8 cellular contexts compared by ENCODE assay signal in the genomic region with DNA sequence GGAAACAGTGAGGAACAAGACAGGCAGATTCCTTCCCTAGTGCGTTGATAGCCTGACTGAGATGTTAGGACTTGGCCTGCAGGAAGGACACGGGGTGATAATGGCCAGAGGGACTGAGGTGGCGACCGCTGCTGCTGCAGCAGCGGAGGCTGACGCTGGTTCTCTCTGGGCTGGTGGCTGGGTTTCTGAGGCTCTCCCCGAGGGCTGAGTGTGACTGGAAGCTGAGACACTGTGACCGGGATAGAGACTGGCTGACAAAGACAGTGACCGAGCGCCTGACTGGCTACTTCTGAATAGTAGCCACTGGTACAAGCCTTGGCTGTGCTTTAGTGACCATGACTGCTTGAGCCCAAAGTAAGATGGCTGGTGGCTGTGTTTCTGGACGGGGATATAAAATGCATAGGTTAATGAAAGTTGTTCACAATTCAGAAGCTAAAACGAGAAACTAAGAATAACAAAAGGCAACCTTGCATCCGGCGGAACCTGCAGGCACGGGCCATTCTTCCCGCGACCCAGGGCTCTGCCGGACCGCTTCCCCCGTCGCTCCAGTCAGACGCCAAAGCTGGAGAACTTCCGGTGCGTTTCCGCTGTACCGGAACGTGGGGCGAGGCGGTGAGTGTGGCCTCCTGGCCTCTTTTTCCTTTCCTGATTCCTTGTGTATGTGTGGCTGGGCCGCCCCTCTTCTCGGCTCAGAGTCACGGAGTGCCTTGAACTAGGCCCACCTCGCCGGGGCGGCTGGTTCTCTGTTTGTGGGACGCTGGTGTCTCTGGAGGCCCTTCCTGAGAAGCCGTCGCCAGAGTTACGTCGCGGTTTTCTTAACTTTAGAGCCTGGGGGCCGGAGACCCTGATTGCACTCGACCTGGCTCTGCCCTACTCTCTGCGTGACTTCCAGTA. TPM values are rescaled to one million over a fixed set of nuclear protein-coding genes. Genes with fewer than 3 reads are reported as not detected.
DNase-seq lines count a peak whose midpoint lies in the region; ATAC-seq, FAIRE-seq and TF ChIP-seq lines count a peak whose summit lies in the region.

Gene AAR2, plus strand, starts transcription at position 587 of the 894 bp plus-strand sequence. CDS start 3,391 bp downstream, outside the sequence.

- 8% methylated on average over 44 of the region's 44 CpGs for WGBS in right cardiac atrium

- H3K9me3 ChIP-seq in right cardiac atrium (ENCODE audit: control insufficient read depth, low read length): no peaks in the 10 kb centered on the region

- peaks cover 22% of the 10 kb centered on the region for H3K4me1 Mint-ChIP-seq in T-helper 2 cell treated with Interferon-gamma antibody and Interleukin-4, amounts not matched to agents 5 μg/mL and 100 μg/mL, for 36 hours (ENCODE audit: low read depth)

- peak; percentile 94 to 97 for ATAC-seq in right cardiac atrium

- peak; percentile 84 for TF ChIP-seq POLR2A in H54 (IDR thresholded peaks at IDR 0.05; ENCODE audit: low read depth, low read length)

- no peaks in the 10 kb centered on the region for H3K27me3 Mint-ChIP-seq in T-helper 2 cell treated with Interferon-gamma antibody and Interleukin-4, amounts not matched to agents 5 μg/mL and 100 μg/mL, for 36 hours (ENCODE audit: low read depth)

- FAIRE-seq in H54 (lab: Jason Lieb, UNC) (no peak), urothelium cell line (lab: Jason Lieb, UNC) (no peak)

- H3K27me3 ChIP-seq in right cardiac atrium (ENCODE audit: control insufficient read depth, insufficient read depth): no peaks in the 10 kb centered on the region

- no peaks in the 10 kb centered on the region for H3K9me3 Mint-ChIP-seq in T-helper 2 cell treated with Interferon-gamma antibody and Interleukin-4, amounts not matched to agents 5 μg/mL and 100 μg/mL, for 36 hours

- peak within 1 kb of the TSS; percentile 100 for H3K4me3 ChIP-seq in right cardiac atrium (ENCODE audit: low read length)

- peaks cover 2% of the 10 kb centered on the region for H3K4me1 ChIP-seq in right cardiac atrium (ENCODE audit: control insufficient read depth, insufficient read depth, low read length)

- DNase-seq in DMS 273 treated with DMSO at 0.1 percent for 48 hours (lab: John Stamatoyannopoulos, UW) (peak; percentile 41), H54 (ENCODE audit: insufficient read length, low spot score) (peak; percentile 78), NCI-H187 (lab: John Stamatoyannopoulos, UW) (peak; percentile 43 to 57), anterior cingulate cortex (lab: John Stamatoyannopoulos, UW) (peak in 57 of 58 donors; percentile 21 to 89 (median 69)), right cardiac atrium (peak; percentile 82 to 92 (median 91)), putamen (ENCODE audit: low spot score) (peak; percentile 75), urothelium cell line (ENCODE audit: low spot score) (peak; percentile 89)
- DNase-seq in T-helper 2 cell treated with Interferon-gamma antibody and Interleukin-4, amounts not matched to agents 5 μg/mL and 100 μg/mL, for 36 hours (ENCODE audit: low spot score): peak; percentile 75

- peaks cover 9% of the 10 kb centered on the region for H3K36me3 Mint-ChIP-seq in T-helper 2 cell treated with Interferon-gamma antibody and Interleukin-4, amounts not matched to agents 5 μg/mL and 100 μg/mL, for 36 hours (ENCODE audit: low read depth)

- H3K27ac ChIP-seq in right cardiac atrium (ENCODE audit: low read length): peak within 1 kb of the TSS; percentile 85

- intact Hi-C loops in right cardiac atrium (cut with DNase I): no loop called here

- H3K4me3 Mint-ChIP-seq in T-helper 2 cell treated with Interferon-gamma antibody and Interleukin-4, amounts not matched to agents 5 μg/mL and 100 μg/mL, for 36 hours: peak within 1 kb of the TSS; percentile 84

- peak within 1 kb of the TSS; percentile 92 for H3K27ac Mint-ChIP-seq in T-helper 2 cell treated with Interferon-gamma antibody and Interleukin-4, amounts not matched to agents 5 μg/mL and 100 μg/mL, for 36 hours

RNA-seq across cellular contexts. Expression of gene AAR2, which starts in this region (rescaled TPM):
- 10 to 100 TPM; 14.8 to 16.8 (median 16.2) TPM for total RNA-seq in right cardiac atrium
- 14.1 TPM for polyA plus RNA-seq in right cardiac atrium

Comparison
In these comparisons a context has a peak if more than half of its experiments do, and no peak if none do; other contexts are left out.
1. Peak in every context shown above with its lines: DNase-seq, ATAC-seq, H3K4me3 ChIP-seq and H3K27ac ChIP-seq.
2. DNase-seq: peak in every context shown above with its lines; median percentile 91 in right cardiac atrium; 89 in urothelium cell line; 78 in H54; 75 in T-helper 2 cell treated with Interferon-gamma antibody and Interleukin-4, amounts not matched to agents 5 μg/mL and 100 μg/mL, for 36 hours; 75 in putamen; 69 in anterior cingulate cortex; 50 in NCI-H187; 41 in DMS 273 treated with DMSO at 0.1 percent for 48 hours.